17 cellular contexts compared by ENCODE assay signal in the genomic region with DNA sequence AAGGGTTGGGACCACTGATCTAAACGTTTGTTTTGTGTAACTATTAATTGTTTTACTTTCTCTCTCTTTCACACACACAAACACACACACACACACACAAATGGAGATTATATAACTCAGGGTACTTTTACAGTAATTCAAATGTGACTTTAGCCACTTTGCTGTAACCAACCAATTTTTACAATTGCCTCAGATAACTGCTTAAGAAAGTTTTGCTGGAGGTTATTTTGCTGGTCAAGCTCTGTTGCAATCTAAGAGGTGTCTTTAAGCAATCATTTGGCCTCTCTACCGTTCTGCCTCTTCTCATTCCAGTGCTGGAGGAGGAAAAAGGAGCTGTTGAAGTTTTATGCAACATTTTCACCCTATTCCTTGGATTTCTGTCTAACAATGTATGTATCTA.
DNase-seq lines count a peak whose midpoint lies in the region; ATAC-seq and TF ChIP-seq lines count a peak whose summit lies in the region.
"Had no signal": no experiment of that assay in that cellular context is flagged by ENCODE, and none has a peak within 500 bp of the region (broad histone marks: within the 10 kb centered on the region; RNA-seq: fewer than 3 reads in every experiment).

No MANE protein-coding gene starts in this region.

- TF ChIP-seq CTCF in GM23338 (conservative IDR thresholded peaks at IDR 0.05; ENCODE audit: low read depth in 2 of 2) (no peak), WTC11 (IDR thresholded peaks at IDR 0.05) (no peak)

- H3K9me3 ChIP-seq in skeletal muscle tissue (ENCODE audit: control insufficient read depth in 3 of 3, low read length in 3 of 3) = no peaks in the 10 kb centered on the region
- H3K9me3 ChIP-seq: neutrophil had no signal

- no peaks in the 10 kb centered on the region for H3K9me2 ChIP-seq in GM23338 (ENCODE audit: insufficient read depth)

- no peaks in the 10 kb centered on the region for H3F3A ChIP-seq in GM23338 (replicated peaks; ENCODE audit: low read depth)

- intact Hi-C loops in left cardiac atrium (cut with DNase I) = no loop called here

- H2AFZ ChIP-seq in GM23338 = no peak overlapping the region

- H3K9me3 Mint-ChIP-seq in GM23338 = no peaks in the 10 kb centered on the region
- no peaks in the 10 kb centered on the region for H3K9me3 Mint-ChIP-seq in WTC11
- H3K9me3 Mint-ChIP-seq: activated B cell treated with CpG ODN at 0.5 μM for 24 hours had no signal

- H3K36me3 ChIP-seq in GM23338 (ENCODE audit: insufficient read depth) (no peaks in the 10 kb centered on the region), skeletal muscle tissue (ENCODE audit: control insufficient read depth in 3 of 3, insufficient read depth in 3 of 3, low read length in 3 of 3) (no peaks in the 10 kb centered on the region)
- H3K36me3 ChIP-seq: neutrophil had no signal

- H3K27me3 ChIP-seq in GM23338 (ENCODE audit: insufficient read depth) (no peaks in the 10 kb centered on the region), skeletal muscle tissue (ENCODE audit: control insufficient read depth in 3 of 3, insufficient read depth in 3 of 3, low read length in 3 of 3) (no peaks in the 10 kb centered on the region)
- H3K27me3 ChIP-seq: foreskin keratinocyte, neutrophil had no signal

- no peak overlapping the region for H3K4me2 ChIP-seq in GM23338

- H3K9ac ChIP-seq in skeletal muscle tissue (ENCODE audit: low read depth in 1 of 3, low read length in 3 of 3) = peak overlapping the region in 1 of 3 donors; percentile 51

- H3K27ac ChIP-seq in GM23338 (ENCODE audit: low read depth) (no peak overlapping the region), skeletal muscle tissue (ENCODE audit: low read depth, low read length) (peak overlapping the region; percentile 65), caudate nucleus (ENCODE audit: low read depth, low read length) (no peak overlapping the region)
- H3K27ac ChIP-seq: foreskin keratinocyte, neutrophil, skin epidermis had no signal

- ATAC-seq in GM23338 = no peak
- no peak for ATAC-seq in WTC11
- peak; percentile 22 to 53 for ATAC-seq in left cardiac atrium
- ATAC-seq in GM21619 (IDR thresholded peaks at IDR 0.05; ENCODE audit: unreplicated experiment) = no peak
- ATAC-seq: foreskin keratinocyte, GM12878 had no signal

- H3K4me1 Mint-ChIP-seq in GM23338 (peaks cover 19% of the 10 kb centered on the region), WTC11 (peaks cover 28% of the 10 kb centered on the region)
- H3K4me1 Mint-ChIP-seq: activated B cell treated with CpG ODN at 0.5 μM for 24 hours had no signal

- H3K27ac Mint-ChIP-seq in GM23338 (peak overlapping the region; percentile 74), WTC11 (peak overlapping the region; percentile 80)
- H3K27ac Mint-ChIP-seq: activated B cell treated with CpG ODN at 0.5 μM for 24 hours had no signal

- H3K36me3 Mint-ChIP-seq in GM23338 (ENCODE audit: low read depth) = no peaks in the 10 kb centered on the region
- H3K36me3 Mint-ChIP-seq in WTC11 = no peaks in the 10 kb centered on the region

- POLR2A ChIA-PET in WTC11 (lab: Charles Lee) = interaction anchor here (1.0 kb wide), 1 partner anchor 13 kb away, joined by 3 read pairs; no protein-coding TSS in a partner anchor

- no peaks in the 10 kb centered on the region; the same call in 1 of the 2 replicates for H4K20me1 ChIP-seq in GM23338 (replicated peaks; ENCODE audit: insufficient read depth)

- H3K4me3 Mint-ChIP-seq in GM23338 (no peak overlapping the region), WTC11 (no peak overlapping the region)
- H3K4me3 Mint-ChIP-seq: activated B cell treated with CpG ODN at 0.5 μM for 24 hours had no signal

- DNase-seq in GM23338 (ENCODE audit: low spot score) = no peak
- DNase-seq in WTC11 (ENCODE audit: low spot score) = no peak
- DNase-seq in left cardiac atrium = no peak
- DNase-seq in caudate nucleus (lab: John Stamatoyannopoulos, UW) = no peak
- no peak for DNase-seq in NCI-H446 (lab: John Stamatoyannopoulos, UW)
- DNase-seq: activated B cell treated with CpG ODN at 0.5 μM for 24 hours; activated naive CD4-positive, alpha-beta T cell; foreskin keratinocyte; mesendoderm; NCI-H146; NCI-H526; stimulated activated naive CD4-positive, alpha-beta T cell treated with Interleukin-2 at 50 U/mL for 16 hours had no signal

- no peak overlapping the region for H3K4me3 ChIP-seq in GM23338
- H3K4me3 ChIP-seq in skeletal muscle tissue (ENCODE audit: low read length in 3 of 3) = peak overlapping the region in 1 of 3 donors; percentile 25
- H3K4me3 ChIP-seq: GM12878, skin epidermis had no signal

- CTCF ChIA-PET in WTC11 (lab: Charles Lee) = interaction anchor here (1.1 kb wide), 1 partner anchor 63 kb away, joined by 3 read pairs; a partner anchor contains a TSS

- H3K79me2 ChIP-seq in GM23338 (replicated peaks; ENCODE audit: insufficient read depth) = peaks cover 19% of the 10 kb centered on the region

- H3K27me3 Mint-ChIP-seq in GM23338 (ENCODE audit: insufficient read depth, low read depth, poor library complexity) (no peaks in the 10 kb centered on the region), WTC11 (ENCODE audit: low read depth) (no peaks in the 10 kb centered on the region)

- H3K4me1 ChIP-seq in GM23338 (ENCODE audit: insufficient read depth) (0 out of 2 replicates have a peak, but pooled peaks cover 7% of the 10 kb centered on the region), skeletal muscle tissue (ENCODE audit: control insufficient read depth in 3 of 3, insufficient read depth in 3 of 3, low read length in 3 of 3) (peaks cover 43 to 57% (median 50%) of the 10 kb centered on the region in 3 donors)
- H3K4me1 ChIP-seq: foreskin keratinocyte had no signal

TF ChIP-seq in GM23338, 12 proteins besides CTCF, POLR2A, EP300 and RAD21:
- TF ChIP-seq EZH2phosphoT487 (IDR thresholded peaks at IDR 0.05; ENCODE audit: unreplicated experiment) = no peak

TF ChIP-seq in WTC11, 78 proteins besides CTCF, POLR2A, EP300 and RAD21 (continues in another document):
- TF ChIP-seq, protein P1, sequence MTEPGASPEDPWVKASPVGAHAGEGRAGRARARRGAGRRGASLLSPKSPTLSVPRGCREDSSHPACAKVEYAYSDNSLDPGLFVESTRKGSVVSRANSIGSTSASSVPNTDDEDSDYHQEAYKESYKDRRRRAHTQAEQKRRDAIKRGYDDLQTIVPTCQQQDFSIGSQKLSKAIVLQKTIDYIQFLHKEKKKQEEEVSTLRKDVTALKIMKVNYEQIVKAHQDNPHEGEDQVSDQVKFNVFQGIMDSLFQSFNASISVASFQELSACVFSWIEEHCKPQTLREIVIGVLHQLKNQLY (CRISPR knock-in tag; IDR thresholded peaks at IDR 0.05) = no peak
- TF ChIP-seq, protein P2, sequence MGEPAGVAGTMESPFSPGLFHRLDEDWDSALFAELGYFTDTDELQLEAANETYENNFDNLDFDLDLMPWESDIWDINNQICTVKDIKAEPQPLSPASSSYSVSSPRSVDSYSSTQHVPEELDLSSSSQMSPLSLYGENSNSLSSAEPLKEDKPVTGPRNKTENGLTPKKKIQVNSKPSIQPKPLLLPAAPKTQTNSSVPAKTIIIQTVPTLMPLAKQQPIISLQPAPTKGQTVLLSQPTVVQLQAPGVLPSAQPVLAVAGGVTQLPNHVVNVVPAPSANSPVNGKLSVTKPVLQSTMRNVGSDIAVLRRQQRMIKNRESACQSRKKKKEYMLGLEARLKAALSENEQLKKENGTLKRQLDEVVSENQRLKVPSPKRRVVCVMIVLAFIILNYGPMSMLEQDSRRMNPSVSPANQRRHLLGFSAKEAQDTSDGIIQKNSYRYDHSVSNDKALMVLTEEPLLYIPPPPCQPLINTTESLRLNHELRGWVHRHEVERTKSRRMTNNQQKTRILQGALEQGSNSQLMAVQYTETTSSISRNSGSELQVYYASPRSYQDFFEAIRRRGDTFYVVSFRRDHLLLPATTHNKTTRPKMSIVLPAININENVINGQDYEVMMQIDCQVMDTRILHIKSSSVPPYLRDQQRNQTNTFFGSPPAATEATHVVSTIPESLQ (CRISPR knock-in tag; IDR thresholded peaks at IDR 0.05) = no peak
- no peak for TF ChIP-seq MYBL2 (CRISPR knock-in tag; IDR thresholded peaks at IDR 0.05)
- TF ChIP-seq GABPB1 (CRISPR knock-in tag; IDR thresholded peaks at IDR 0.05) = no peak
- TF ChIP-seq, protein P3, sequence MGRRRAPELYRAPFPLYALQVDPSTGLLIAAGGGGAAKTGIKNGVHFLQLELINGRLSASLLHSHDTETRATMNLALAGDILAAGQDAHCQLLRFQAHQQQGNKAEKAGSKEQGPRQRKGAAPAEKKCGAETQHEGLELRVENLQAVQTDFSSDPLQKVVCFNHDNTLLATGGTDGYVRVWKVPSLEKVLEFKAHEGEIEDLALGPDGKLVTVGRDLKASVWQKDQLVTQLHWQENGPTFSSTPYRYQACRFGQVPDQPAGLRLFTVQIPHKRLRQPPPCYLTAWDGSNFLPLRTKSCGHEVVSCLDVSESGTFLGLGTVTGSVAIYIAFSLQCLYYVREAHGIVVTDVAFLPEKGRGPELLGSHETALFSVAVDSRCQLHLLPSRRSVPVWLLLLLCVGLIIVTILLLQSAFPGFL (CRISPR knock-in tag; IDR thresholded peaks at IDR 0.05; ENCODE audit: borderline replicate concordance) = no peak
- TF ChIP-seq, protein P4, sequence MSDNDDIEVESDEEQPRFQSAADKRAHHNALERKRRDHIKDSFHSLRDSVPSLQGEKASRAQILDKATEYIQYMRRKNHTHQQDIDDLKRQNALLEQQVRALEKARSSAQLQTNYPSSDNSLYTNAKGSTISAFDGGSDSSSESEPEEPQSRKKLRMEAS (CRISPR knock-in tag; IDR thresholded peaks at IDR 0.05) = no peak
- TF ChIP-seq ETV6 (CRISPR knock-in tag; IDR thresholded peaks at IDR 0.05) = no peak
- no peak for TF ChIP-seq ZNF138 (CRISPR knock-in tag; conservative IDR thresholded peaks at IDR 0.05)
- TF ChIP-seq KAT7 (CRISPR knock-in tag; IDR thresholded peaks at IDR 0.05; ENCODE audit: borderline replicate concordance) = no peak
- no peak for TF ChIP-seq RELA (CRISPR knock-in tag; IDR thresholded peaks at IDR 0.05; ENCODE audit: borderline replicate concordance)
- no peak for TF ChIP-seq CREM (CRISPR knock-in tag; IDR thresholded peaks at IDR 0.05)
- no peak for TF ChIP-seq ATF1 (CRISPR knock-in tag; IDR thresholded peaks at IDR 0.05)
- TF ChIP-seq ZNF423 (CRISPR knock-in tag; IDR thresholded peaks at IDR 0.05) = no peak
- TF ChIP-seq ZBTB21 (CRISPR knock-in tag; IDR thresholded peaks at IDR 0.05; ENCODE audit: borderline replicate concordance) = no peak
- TF ChIP-seq ZNF232 (CRISPR knock-in tag; IDR thresholded peaks at IDR 0.05) = no peak
- TF ChIP-seq ESRRA (CRISPR knock-in tag; IDR thresholded peaks at IDR 0.05; ENCODE audit: borderline replicate concordance) = no peak

Comparison
In these comparisons a context has a peak if more than half of its experiments do, and no peak if none do; other contexts are left out.
1. ATAC-seq: peak in left cardiac atrium (2 of 2); none in GM23338 (single experiment), WTC11 (single experiment) and GM21619 (single experiment).